8 cellular contexts compared by ENCODE assay signal in genomic region chr19:662207-662961, GRCh38. TPM values are rescaled to one million over a fixed set of nuclear protein-coding genes. Genes with fewer than 3 reads are reported as not detected.
DNase-seq lines count a peak whose midpoint lies in the region; ATAC-seq, FAIRE-seq and TF ChIP-seq lines count a peak whose summit lies in the region.

No MANE protein-coding gene starts in this region.

- peaks cover 23% of the 10 kb centered on the region for H3K4me1 Mint-ChIP-seq in activated naive CD8-positive, alpha-beta T cell treated with anti-CD3 and anti-CD28 coated beads, Interleukin-2, amount 10 ng/mL, durations not matched to agents 7 days and 5 days

- H3K36me3 ChIP-seq in SJCRH30 (no peaks in the 10 kb centered on the region; the same call in 1 of the 2 replicates), iPS-18a (ENCODE audit: control insufficient read depth, low read depth, low read length) (no peaks in the 10 kb centered on the region)

- intact Hi-C loops in posterior vena cava (cut with DNase I): no loop called here

- DNase-seq in GM12892 (ENCODE audit: insufficient read length): peak; percentile 70
- DNase-seq in SJCRH30: peak; percentile 34 to 36
- peak; percentile 77 for DNase-seq in activated naive CD8-positive, alpha-beta T cell treated with anti-CD3 and anti-CD28 coated beads, Interleukin-2, amount 10 ng/mL, durations not matched to agents 7 days and 5 days
- DNase-seq in stimulated activated CD4-positive, alpha-beta T cell treated with anti-CD3 and anti-CD28 coated beads, Interleukin-15, amount 100 ng/mL, for 48 hours (ENCODE audit: low read depth in 2 of 2): peak; percentile 62 to 67
- DNase-seq in posterior vena cava (ENCODE audit: low spot score): no peak
- DNase-seq in GF-D8 (lab: John Stamatoyannopoulos, UW): no peak

- H3K27me3 ChIP-seq in SJCRH30 (no peaks in the 10 kb centered on the region), iPS-18a (ENCODE audit: control insufficient read depth, insufficient read depth, low read length) (peaks cover 5% of the 10 kb centered on the region)

- H3K4me3 ChIP-seq in SJCRH30 (peak overlapping the region; percentile 96), iPS-18a (ENCODE audit: low read length) (peak overlapping the region; percentile 84)

- ATAC-seq in HG02840 (IDR thresholded peaks at IDR 0.05; ENCODE audit: low FRiP score, unreplicated experiment): peak; percentile 14
- peak; percentile 38 for ATAC-seq in activated naive CD8-positive, alpha-beta T cell treated with anti-CD3 and anti-CD28 coated beads, Interleukin-2, amount 10 ng/mL, durations not matched to agents 7 days and 5 days (ENCODE audit: low read depth)

- H3K36me3 Mint-ChIP-seq in activated naive CD8-positive, alpha-beta T cell treated with anti-CD3 and anti-CD28 coated beads, Interleukin-2, amount 10 ng/mL, durations not matched to agents 7 days and 5 days: peaks cover 8% of the 10 kb centered on the region

- TF ChIP-seq POLR2A in GM12892 (IDR thresholded peaks at IDR 0.05; ENCODE audit: low read depth, low read length): peak; percentile 50; the same call in 1 of the 2 replicates

- FAIRE-seq in GM12892 (lab: Jason Lieb, UNC): peak; percentile 96

- H3K9me3 ChIP-seq in SJCRH30 (replicated peaks): no peaks in the 10 kb centered on the region
- no peaks in the 10 kb centered on the region for H3K9me3 ChIP-seq in iPS-18a (ENCODE audit: control insufficient read depth, low read depth, low read length)

- no peaks in the 10 kb centered on the region for H3K27me3 Mint-ChIP-seq in activated naive CD8-positive, alpha-beta T cell treated with anti-CD3 and anti-CD28 coated beads, Interleukin-2, amount 10 ng/mL, durations not matched to agents 7 days and 5 days

- peak overlapping the region; percentile 84 for H3K9ac ChIP-seq in iPS-18a (ENCODE audit: low read length)

- peak overlapping the region; percentile 93 for H3K4me3 Mint-ChIP-seq in activated naive CD8-positive, alpha-beta T cell treated with anti-CD3 and anti-CD28 coated beads, Interleukin-2, amount 10 ng/mL, durations not matched to agents 7 days and 5 days

- H3K4me1 ChIP-seq in SJCRH30 (peaks cover 2% of the 10 kb centered on the region; the same call in 1 of the 2 replicates), iPS-18a (ENCODE audit: control insufficient read depth, low read depth, low read length) (no peaks in the 10 kb centered on the region)

- H3K27ac ChIP-seq in SJCRH30 (peak overlapping the region; percentile 38; the same call in 1 of the 2 replicates), iPS-18a (ENCODE audit: low read length) (no peak overlapping the region)

- H3K9me3 Mint-ChIP-seq in activated naive CD8-positive, alpha-beta T cell treated with anti-CD3 and anti-CD28 coated beads, Interleukin-2, amount 10 ng/mL, durations not matched to agents 7 days and 5 days: no peaks in the 10 kb centered on the region

- POLR2A ChIA-PET in activated naive CD8-positive, alpha-beta T cell treated with anti-CD3 and anti-CD28 coated beads, Interleukin-2, amount 10 ng/mL, durations not matched to agents 7 days and 5 days (lab: Charles Lee): interaction anchor here (1.0 to 2.2 kb wide), 7 partner anchors 15 to 136 kb away, joined by 3 to 21 read pairs (median 5); partner anchors contain the start of genes BSG and POLRMT

- peak overlapping the region; percentile 95 for H3K27ac Mint-ChIP-seq in activated naive CD8-positive, alpha-beta T cell treated with anti-CD3 and anti-CD28 coated beads, Interleukin-2, amount 10 ng/mL, durations not matched to agents 7 days and 5 days

RNA-seq across cellular contexts. Expression of gene RNF126, which starts 0.6 kb away (rescaled TPM):
- polyA plus RNA-seq in GM12892 (2012; ENCODE audit: missing spikeins): 13.0 TPM
- total RNA-seq in SJCRH30 (2014; rRNA removed; shearing (Covaris generic)): 37.6 and 38.8 TPM in 2 replicates
- total RNA-seq in activated naive CD8-positive, alpha-beta T cell treated with anti-CD3 and anti-CD28 coated beads, Interleukin-2, amount 10 ng/mL, durations not matched to agents 7 days and 5 days: 10 to 100 TPM; 79.0 to 84.8 TPM
- total RNA-seq in posterior vena cava: 10 to 100 TPM; 24.5 to 27.1 TPM

RNA-seq across cellular contexts. Expression of gene FSTL3, which starts 13.8 kb away (rescaled TPM):
- polyA plus RNA-seq in GM12892 (2012; ENCODE audit: missing spikeins): 22.5 TPM
- 6.5 and 8.0 TPM in 2 replicates for total RNA-seq in SJCRH30 (2014; rRNA removed; shearing (Covaris generic))
- total RNA-seq in activated naive CD8-positive, alpha-beta T cell treated with anti-CD3 and anti-CD28 coated beads, Interleukin-2, amount 10 ng/mL, durations not matched to agents 7 days and 5 days: 1 to 10 TPM; 2.6 to 2.9 TPM
- total RNA-seq in posterior vena cava: 100 to 1,000 TPM; 234 to 270 TPM

RNA-seq across cellular contexts. Expression of gene FGF22, which starts 22.7 kb away (rescaled TPM):
- 0.17 TPM for polyA plus RNA-seq in GM12892 (2012; ENCODE audit: missing spikeins)
- not detected in 2 replicates for total RNA-seq in SJCRH30 (2014; rRNA removed; shearing (Covaris generic))
- total RNA-seq in activated naive CD8-positive, alpha-beta T cell treated with anti-CD3 and anti-CD28 coated beads, Interleukin-2, amount 10 ng/mL, durations not matched to agents 7 days and 5 days: 1 to 10 TPM in 1 of 2 experiments, under 1 TPM in 1; 0.72 to 1.1 TPM
- total RNA-seq in posterior vena cava: under 1 TPM in 1 of 2 donors, not detected in 1; 0.37 TPM

RNA-seq across cellular contexts. Expression of gene POLRMT, which starts 29.0 kb away (rescaled TPM):
- 30.7 TPM for polyA plus RNA-seq in GM12892 (2012; ENCODE audit: missing spikeins)
- total RNA-seq in SJCRH30 (2014; rRNA removed; shearing (Covaris generic)): 27.0 and 29.6 TPM in 2 replicates
- total RNA-seq in activated naive CD8-positive, alpha-beta T cell treated with anti-CD3 and anti-CD28 coated beads, Interleukin-2, amount 10 ng/mL, durations not matched to agents 7 days and 5 days: 10 to 100 TPM; 63.2 to 65.1 TPM
- 10 to 100 TPM; 25.6 to 30.7 TPM for total RNA-seq in posterior vena cava

RNA-seq across cellular contexts. Expression of gene PRSS57, which starts 32.9 kb away (rescaled TPM):
- polyA plus RNA-seq in GM12892 (2012; ENCODE audit: missing spikeins): not detected
- total RNA-seq in SJCRH30 (2014; rRNA removed; shearing (Covaris generic)): not detected in 2 replicates
- not detected for total RNA-seq in activated naive CD8-positive, alpha-beta T cell treated with anti-CD3 and anti-CD28 coated beads, Interleukin-2, amount 10 ng/mL, durations not matched to agents 7 days and 5 days
- not detected for total RNA-seq in posterior vena cava

Comparison
In these comparisons a context has a peak if more than half of its experiments do, and no peak if none do; other contexts are left out.
1. DNase-seq: peak in GM12892 (single experiment), SJCRH30 (2 of 2), activated naive CD8-positive, alpha-beta T cell treated with anti-CD3 and anti-CD28 coated beads, Interleukin-2, amount 10 ng/mL, durations not matched to agents 7 days and 5 days (single experiment) and stimulated activated CD4-positive, alpha-beta T cell treated with anti-CD3 and anti-CD28 coated beads, Interleukin-15, amount 100 ng/mL, for 48 hours (2 of 2); none in posterior vena cava (single experiment) and GF-D8 (single experiment).
2. RNA of gene FSTL3, which starts 13.8 kb away (total RNA-seq): 234 to 270 TPM in posterior vena cava; 6.5 to 8.0 TPM in SJCRH30 and 2.6 to 2.9 TPM in activated naive CD8-positive, alpha-beta T cell treated with anti-CD3 and anti-CD28 coated beads, Interleukin-2, amount 10 ng/mL, durations not matched to agents 7 days and 5 days; every median in the first group is over 10 times any median in the second.